In the genomic region with DNA sequence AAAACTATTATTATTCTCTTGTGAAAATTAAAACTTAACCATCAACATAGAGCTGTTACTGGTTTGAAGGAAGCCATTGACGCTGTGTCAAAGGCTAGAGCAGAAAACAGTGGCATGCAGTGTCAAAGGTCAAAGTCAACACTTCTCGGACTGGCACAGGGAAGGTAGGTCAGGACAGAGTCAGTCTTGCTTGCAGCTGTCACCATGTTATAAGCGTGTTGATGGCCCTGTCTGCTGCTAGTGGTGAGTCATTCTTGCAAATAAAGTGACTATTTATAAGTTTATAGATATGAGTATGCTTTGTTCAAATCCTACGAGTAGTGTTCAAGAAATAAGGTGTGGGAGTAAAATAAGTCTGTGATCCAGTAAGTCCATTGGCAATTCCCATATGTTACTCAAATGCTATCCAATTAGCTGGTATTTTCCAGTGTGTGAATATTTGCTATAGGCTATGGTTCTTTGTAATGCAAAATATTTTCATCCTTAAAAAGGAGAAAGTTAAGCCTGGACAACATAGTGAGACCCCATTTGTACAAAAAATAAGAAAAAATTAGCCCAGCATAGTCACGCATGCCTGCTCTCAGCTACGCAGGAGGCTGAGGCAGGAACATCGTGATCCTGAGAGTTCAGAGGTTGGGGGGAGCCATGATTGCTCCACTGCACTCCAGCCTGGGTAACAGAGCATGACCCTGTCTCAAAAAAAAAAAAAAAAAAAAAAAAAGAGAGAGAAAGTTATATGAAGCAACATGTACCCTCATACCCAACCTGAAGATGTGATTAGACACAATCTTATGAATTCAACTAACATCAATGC, we compare ENCODE assay signal across 1 cellular context.
TF ChIP-seq lines count a peak whose summit lies in the region.

No MANE protein-coding gene starts in this region.

TF ChIP-seq in HCT116, 20 proteins besides CTCF, POLR2A, EP300 and RAD21:
- TF ChIP-seq JUND (IDR thresholded peaks at IDR 0.05) = no peak
- 0 out of 2 replicates have a peak, but pooled peaks have one; percentile 13 for TF ChIP-seq SRF (IDR thresholded peaks at IDR 0.05; ENCODE audit: low read depth)
